1 cellular context compared by ENCODE assay signal in the genomic region with DNA sequence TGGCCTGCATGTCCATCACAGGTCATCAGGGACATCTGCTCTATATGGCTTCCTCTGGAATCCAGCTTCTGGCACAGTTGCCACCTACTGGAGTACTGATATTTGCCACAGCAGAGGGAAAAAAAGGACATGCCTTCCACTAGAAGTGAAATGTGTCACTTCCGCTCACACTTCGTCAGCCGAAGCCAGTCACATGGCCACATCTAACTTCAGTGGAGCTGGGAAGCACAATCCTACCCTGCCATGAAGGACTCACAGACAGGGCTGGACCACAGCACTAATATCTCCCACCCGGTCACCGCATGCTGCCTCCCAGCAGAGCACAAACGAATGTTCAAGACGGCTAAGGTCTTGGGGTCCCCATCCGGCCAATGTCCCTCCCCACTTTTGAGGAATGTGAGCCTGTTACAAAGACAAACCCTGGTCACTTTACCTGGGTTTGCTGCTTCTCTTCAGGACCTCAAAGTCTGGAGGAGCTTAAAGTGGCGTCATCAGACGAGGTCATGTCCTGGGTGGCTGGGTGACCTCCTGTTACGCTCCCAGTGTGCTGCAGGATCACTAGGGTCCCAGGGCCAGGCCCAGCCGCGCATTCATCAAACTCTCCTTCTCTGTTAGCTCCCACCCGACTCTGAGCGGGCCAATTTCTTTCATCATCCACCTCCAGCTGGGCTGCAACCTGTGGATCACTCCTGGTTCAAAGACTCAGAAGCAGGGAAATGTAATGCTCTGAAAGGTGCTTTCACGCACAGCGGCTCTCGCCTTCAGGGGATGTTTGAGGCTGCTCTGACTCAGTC.
TF ChIP-seq lines count a peak whose summit lies in the region.

No MANE protein-coding gene starts in this region.

TF ChIP-seq in K562, 482 proteins besides CTCF, POLR2A, EP300 and RAD21 (continued from another document):
- TF ChIP-seq, protein P1, sequence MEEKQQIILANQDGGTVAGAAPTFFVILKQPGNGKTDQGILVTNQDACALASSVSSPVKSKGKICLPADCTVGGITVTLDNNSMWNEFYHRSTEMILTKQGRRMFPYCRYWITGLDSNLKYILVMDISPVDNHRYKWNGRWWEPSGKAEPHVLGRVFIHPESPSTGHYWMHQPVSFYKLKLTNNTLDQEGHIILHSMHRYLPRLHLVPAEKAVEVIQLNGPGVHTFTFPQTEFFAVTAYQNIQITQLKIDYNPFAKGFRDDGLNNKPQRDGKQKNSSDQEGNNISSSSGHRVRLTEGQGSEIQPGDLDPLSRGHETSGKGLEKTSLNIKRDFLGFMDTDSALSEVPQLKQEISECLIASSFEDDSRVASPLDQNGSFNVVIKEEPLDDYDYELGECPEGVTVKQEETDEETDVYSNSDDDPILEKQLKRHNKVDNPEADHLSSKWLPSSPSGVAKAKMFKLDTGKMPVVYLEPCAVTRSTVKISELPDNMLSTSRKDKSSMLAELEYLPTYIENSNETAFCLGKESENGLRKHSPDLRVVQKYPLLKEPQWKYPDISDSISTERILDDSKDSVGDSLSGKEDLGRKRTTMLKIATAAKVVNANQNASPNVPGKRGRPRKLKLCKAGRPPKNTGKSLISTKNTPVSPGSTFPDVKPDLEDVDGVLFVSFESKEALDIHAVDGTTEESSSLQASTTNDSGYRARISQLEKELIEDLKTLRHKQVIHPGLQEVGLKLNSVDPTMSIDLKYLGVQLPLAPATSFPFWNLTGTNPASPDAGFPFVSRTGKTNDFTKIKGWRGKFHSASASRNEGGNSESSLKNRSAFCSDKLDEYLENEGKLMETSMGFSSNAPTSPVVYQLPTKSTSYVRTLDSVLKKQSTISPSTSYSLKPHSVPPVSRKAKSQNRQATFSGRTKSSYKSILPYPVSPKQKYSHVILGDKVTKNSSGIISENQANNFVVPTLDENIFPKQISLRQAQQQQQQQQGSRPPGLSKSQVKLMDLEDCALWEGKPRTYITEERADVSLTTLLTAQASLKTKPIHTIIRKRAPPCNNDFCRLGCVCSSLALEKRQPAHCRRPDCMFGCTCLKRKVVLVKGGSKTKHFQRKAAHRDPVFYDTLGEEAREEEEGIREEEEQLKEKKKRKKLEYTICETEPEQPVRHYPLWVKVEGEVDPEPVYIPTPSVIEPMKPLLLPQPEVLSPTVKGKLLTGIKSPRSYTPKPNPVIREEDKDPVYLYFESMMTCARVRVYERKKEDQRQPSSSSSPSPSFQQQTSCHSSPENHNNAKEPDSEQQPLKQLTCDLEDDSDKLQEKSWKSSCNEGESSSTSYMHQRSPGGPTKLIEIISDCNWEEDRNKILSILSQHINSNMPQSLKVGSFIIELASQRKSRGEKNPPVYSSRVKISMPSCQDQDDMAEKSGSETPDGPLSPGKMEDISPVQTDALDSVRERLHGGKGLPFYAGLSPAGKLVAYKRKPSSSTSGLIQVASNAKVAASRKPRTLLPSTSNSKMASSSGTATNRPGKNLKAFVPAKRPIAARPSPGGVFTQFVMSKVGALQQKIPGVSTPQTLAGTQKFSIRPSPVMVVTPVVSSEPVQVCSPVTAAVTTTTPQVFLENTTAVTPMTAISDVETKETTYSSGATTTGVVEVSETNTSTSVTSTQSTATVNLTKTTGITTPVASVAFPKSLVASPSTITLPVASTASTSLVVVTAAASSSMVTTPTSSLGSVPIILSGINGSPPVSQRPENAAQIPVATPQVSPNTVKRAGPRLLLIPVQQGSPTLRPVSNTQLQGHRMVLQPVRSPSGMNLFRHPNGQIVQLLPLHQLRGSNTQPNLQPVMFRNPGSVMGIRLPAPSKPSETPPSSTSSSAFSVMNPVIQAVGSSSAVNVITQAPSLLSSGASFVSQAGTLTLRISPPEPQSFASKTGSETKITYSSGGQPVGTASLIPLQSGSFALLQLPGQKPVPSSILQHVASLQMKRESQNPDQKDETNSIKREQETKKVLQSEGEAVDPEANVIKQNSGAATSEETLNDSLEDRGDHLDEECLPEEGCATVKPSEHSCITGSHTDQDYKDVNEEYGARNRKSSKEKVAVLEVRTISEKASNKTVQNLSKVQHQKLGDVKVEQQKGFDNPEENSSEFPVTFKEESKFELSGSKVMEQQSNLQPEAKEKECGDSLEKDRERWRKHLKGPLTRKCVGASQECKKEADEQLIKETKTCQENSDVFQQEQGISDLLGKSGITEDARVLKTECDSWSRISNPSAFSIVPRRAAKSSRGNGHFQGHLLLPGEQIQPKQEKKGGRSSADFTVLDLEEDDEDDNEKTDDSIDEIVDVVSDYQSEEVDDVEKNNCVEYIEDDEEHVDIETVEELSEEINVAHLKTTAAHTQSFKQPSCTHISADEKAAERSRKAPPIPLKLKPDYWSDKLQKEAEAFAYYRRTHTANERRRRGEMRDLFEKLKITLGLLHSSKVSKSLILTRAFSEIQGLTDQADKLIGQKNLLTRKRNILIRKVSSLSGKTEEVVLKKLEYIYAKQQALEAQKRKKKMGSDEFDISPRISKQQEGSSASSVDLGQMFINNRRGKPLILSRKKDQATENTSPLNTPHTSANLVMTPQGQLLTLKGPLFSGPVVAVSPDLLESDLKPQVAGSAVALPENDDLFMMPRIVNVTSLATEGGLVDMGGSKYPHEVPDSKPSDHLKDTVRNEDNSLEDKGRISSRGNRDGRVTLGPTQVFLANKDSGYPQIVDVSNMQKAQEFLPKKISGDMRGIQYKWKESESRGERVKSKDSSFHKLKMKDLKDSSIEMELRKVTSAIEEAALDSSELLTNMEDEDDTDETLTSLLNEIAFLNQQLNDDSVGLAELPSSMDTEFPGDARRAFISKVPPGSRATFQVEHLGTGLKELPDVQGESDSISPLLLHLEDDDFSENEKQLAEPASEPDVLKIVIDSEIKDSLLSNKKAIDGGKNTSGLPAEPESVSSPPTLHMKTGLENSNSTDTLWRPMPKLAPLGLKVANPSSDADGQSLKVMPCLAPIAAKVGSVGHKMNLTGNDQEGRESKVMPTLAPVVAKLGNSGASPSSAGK (IDR thresholded peaks at IDR 0.05), result peak; percentile 51
- TF ChIP-seq ETS2 (tag; IDR thresholded peaks at IDR 0.05; ENCODE audit: borderline replicate concordance, poor library complexity, severe bottlenecking) (no peak), PHF20 (IDR thresholded peaks at IDR 0.05; ENCODE audit: partially characterized antibody) (no peak), RBFOX2 (IDR thresholded peaks at IDR 0.05; ENCODE audit: low read depth, low read length) (no peak), ESRRB (CRISPR knock-in tag; IDR thresholded peaks at IDR 0.05; ENCODE audit: borderline replicate concordance) (no peak), IRF2 (CRISPR knock-in tag; IDR thresholded peaks at IDR 0.05) (no peak), MTF1 (CRISPR knock-in tag; IDR thresholded peaks at IDR 0.05; ENCODE audit: borderline replicate concordance) (no peak), ZEB2 (IDR thresholded peaks at IDR 0.05) (no peak)
- TF ChIP-seq, protein P2, sequence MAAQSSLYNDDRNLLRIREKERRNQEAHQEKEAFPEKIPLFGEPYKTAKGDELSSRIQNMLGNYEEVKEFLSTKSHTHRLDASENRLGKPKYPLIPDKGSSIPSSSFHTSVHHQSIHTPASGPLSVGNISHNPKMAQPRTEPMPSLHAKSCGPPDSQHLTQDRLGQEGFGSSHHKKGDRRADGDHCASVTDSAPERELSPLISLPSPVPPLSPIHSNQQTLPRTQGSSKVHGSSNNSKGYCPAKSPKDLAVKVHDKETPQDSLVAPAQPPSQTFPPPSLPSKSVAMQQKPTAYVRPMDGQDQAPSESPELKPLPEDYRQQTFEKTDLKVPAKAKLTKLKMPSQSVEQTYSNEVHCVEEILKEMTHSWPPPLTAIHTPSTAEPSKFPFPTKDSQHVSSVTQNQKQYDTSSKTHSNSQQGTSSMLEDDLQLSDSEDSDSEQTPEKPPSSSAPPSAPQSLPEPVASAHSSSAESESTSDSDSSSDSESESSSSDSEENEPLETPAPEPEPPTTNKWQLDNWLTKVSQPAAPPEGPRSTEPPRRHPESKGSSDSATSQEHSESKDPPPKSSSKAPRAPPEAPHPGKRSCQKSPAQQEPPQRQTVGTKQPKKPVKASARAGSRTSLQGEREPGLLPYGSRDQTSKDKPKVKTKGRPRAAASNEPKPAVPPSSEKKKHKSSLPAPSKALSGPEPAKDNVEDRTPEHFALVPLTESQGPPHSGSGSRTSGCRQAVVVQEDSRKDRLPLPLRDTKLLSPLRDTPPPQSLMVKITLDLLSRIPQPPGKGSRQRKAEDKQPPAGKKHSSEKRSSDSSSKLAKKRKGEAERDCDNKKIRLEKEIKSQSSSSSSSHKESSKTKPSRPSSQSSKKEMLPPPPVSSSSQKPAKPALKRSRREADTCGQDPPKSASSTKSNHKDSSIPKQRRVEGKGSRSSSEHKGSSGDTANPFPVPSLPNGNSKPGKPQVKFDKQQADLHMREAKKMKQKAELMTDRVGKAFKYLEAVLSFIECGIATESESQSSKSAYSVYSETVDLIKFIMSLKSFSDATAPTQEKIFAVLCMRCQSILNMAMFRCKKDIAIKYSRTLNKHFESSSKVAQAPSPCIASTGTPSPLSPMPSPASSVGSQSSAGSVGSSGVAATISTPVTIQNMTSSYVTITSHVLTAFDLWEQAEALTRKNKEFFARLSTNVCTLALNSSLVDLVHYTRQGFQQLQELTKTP (IDR thresholded peaks at IDR 0.05; ENCODE audit: low read depth in 1 of 2, partially characterized antibody in 2 of 2), result no peak
- TF ChIP-seq, protein P3, sequence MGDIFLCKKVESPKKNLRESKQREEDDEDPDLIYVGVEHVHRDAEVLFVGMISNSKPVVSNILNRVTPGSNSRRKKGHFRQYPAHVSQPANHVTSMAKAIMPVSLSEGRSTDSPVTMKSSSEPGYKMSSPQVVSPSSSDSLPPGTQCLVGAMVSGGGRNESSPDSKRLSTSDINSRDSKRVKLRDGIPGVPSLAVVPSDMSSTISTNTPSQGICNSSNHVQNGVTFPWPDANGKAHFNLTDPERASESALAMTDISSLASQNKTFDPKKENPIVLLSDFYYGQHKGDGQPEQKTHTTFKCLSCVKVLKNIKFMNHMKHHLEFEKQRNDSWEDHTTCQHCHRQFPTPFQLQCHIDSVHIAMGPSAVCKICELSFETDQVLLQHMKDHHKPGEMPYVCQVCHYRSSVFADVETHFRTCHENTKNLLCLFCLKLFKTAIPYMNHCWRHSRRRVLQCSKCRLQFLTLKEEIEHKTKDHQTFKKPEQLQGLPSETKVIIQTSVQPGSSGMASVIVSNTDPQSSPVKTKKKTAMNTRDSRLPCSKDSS (IDR thresholded peaks at IDR 0.05; ENCODE audit: low read depth, partially characterized antibody), result no peak
